ENCODE assay signal across 23 cellular contexts in the genomic region with DNA sequence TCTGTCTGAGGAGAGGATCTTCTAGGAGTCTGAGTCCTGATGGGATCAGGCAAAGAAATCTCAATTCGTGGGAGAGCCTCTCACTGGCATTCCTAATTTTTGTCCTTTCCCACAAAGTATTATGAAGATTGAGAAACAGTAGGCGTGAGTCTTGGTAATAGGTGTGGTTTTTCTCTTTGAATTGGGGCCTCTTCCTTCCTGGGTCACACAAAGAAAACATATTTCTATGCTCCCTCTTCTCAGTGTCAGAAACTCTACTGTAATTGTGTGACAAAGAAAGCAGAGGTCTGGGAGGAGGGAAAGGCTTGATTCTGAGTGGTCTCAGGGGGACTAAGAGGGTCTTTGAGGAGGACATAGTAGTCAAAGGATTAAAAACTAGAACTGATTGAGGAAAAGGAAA. TPM values are rescaled to one million over a fixed set of nuclear protein-coding genes. Genes with fewer than 3 reads are reported as not detected.
DNase-seq lines count a peak whose midpoint lies in the region; ATAC-seq, FAIRE-seq and TF ChIP-seq lines count a peak whose summit lies in the region.
"Had no signal": no experiment of that assay in that cellular context is flagged by ENCODE, and none has a peak within 500 bp of the region (broad histone marks: within the 10 kb centered on the region; RNA-seq: fewer than 3 reads in every experiment).

No MANE protein-coding gene starts in this region.

- peaks cover 7% of the 10 kb centered on the region for H3K4me1 ChIP-seq in PC-9 (replicated peaks; ENCODE audit: insufficient read depth)
- H3K4me1 ChIP-seq: tibial artery had no signal

- H3K4me1 Mint-ChIP-seq in stimulated activated naive CD8-positive, alpha-beta T cell treated with anti-CD3 and anti-CD28 coated beads, Interleukin-15, Interleukin-2, amounts not matched to agents 100 ng/mL and 50 ng/mL, for 24 hours (ENCODE audit: low read depth) = peaks cover 13% of the 10 kb centered on the region
- H3K4me1 Mint-ChIP-seq in activated naive CD8-positive, alpha-beta T cell treated with anti-CD3 and anti-CD28 coated beads, Interleukin-2, amount 10 ng/mL, durations not matched to agents 7 days and 5 days = peaks cover 14% of the 10 kb centered on the region

- no peak for DNase-seq in stimulated activated naive CD8-positive, alpha-beta T cell treated with anti-CD3 and anti-CD28 coated beads, Interleukin-15, Interleukin-2, amounts not matched to agents 100 U/mL and 50 U/mL, for 24 hours
- DNase-seq in PC-9 = no peak
- no peak for DNase-seq in activated naive CD8-positive, alpha-beta T cell treated with anti-CD3 and anti-CD28 coated beads, Interleukin-2, amount 10 ng/mL, durations not matched to agents 7 days and 5 days
- no peak for DNase-seq in GM19238 (ENCODE audit: insufficient read length, low spot score)
- no peak for DNase-seq in GM12891 (ENCODE audit: insufficient read length, low spot score)
- DNase-seq: activated CD4-positive, alpha-beta T cell treated with anti-CD3 and anti-CD28 coated beads for 48 hours; DMS79 treated with DMSO at 0.1 percent for 48 hours; glutamatergic neuron; GM23248; NCI-H1105; NCI-H2029 treated with DMSO at 0.1 percent for 48 hours; NCI-H226; PC-3; SHP77 treated with DMSO at 0.1 percent for 48 hours; tibial artery had no signal

- peak overlapping the region; percentile 25 for H2AFZ ChIP-seq in PC-9
- H2AFZ ChIP-seq: GM23248 had no signal

- no peaks in the 10 kb centered on the region for H3K27me3 ChIP-seq in PC-9 (ENCODE audit: insufficient read depth, low read depth)

- TF ChIP-seq CTCF in PC-9 (conservative IDR thresholded peaks at IDR 0.05) = no peak

- CTCF ChIA-PET in PC-9 (lab: Charles Lee) = no interaction called here

- H4K20me1 ChIP-seq in PC-9 (ENCODE audit: insufficient read depth) = no peaks in the 10 kb centered on the region

- no peaks in the 10 kb centered on the region for H3K9me3 Mint-ChIP-seq in stimulated activated naive CD8-positive, alpha-beta T cell treated with anti-CD3 and anti-CD28 coated beads, Interleukin-15, Interleukin-2, amounts not matched to agents 100 ng/mL and 50 ng/mL, for 24 hours
- H3K9me3 Mint-ChIP-seq in activated naive CD8-positive, alpha-beta T cell treated with anti-CD3 and anti-CD28 coated beads, Interleukin-2, amount 10 ng/mL, durations not matched to agents 7 days and 5 days = no peaks in the 10 kb centered on the region
- H3K9me3 Mint-ChIP-seq: dendritic cell treated with granulocyte-macrophage colony-stimulating factor and Interleukin-4, amounts not matched to agents 40 ng/mL and 50 ng/mL, for 4 days had no signal

- TF ChIP-seq POLR2A in GM12891 (IDR thresholded peaks at IDR 0.05; ENCODE audit: low read depth, low read length) = no peak

- no TSS peak for BruUV-seq in PC-9 (replicated peaks; lab: Mats Ljungman, UMichigan)

- POLR2A ChIA-PET in PC-9 (lab: Charles Lee; ENCODE audit: unreplicated experiment) = no interaction called here
- POLR2A ChIA-PET in activated naive CD8-positive, alpha-beta T cell treated with anti-CD3 and anti-CD28 coated beads, Interleukin-2, amount 10 ng/mL, durations not matched to agents 7 days and 5 days (lab: Charles Lee) = no interaction called here

- H3K9me3 ChIP-seq in PC-9 (ENCODE audit: insufficient read depth, low read depth) = no peaks in the 10 kb centered on the region
- H3K9me3 ChIP-seq: neutrophil, tibial artery had no signal

- no peaks in the 10 kb centered on the region for H3K36me3 Mint-ChIP-seq in stimulated activated naive CD8-positive, alpha-beta T cell treated with anti-CD3 and anti-CD28 coated beads, Interleukin-15, Interleukin-2, amounts not matched to agents 100 ng/mL and 50 ng/mL, for 24 hours (ENCODE audit: low read depth)
- H3K36me3 Mint-ChIP-seq in activated naive CD8-positive, alpha-beta T cell treated with anti-CD3 and anti-CD28 coated beads, Interleukin-2, amount 10 ng/mL, durations not matched to agents 7 days and 5 days = no peaks in the 10 kb centered on the region

- no peaks in the 10 kb centered on the region for H3K9me2 ChIP-seq in PC-9 (ENCODE audit: insufficient read depth)

- H3K4me3 ChIP-seq in PC-9 = no peak overlapping the region
- H3K4me3 ChIP-seq: GM23248, lung, skin epidermis, tibial artery had no signal

- peak overlapping the region; percentile 8 for H3K27ac Mint-ChIP-seq in stimulated activated naive CD8-positive, alpha-beta T cell treated with anti-CD3 and anti-CD28 coated beads, Interleukin-15, Interleukin-2, amounts not matched to agents 100 ng/mL and 50 ng/mL, for 24 hours
- peak overlapping the region; percentile 78 for H3K27ac Mint-ChIP-seq in activated naive CD8-positive, alpha-beta T cell treated with anti-CD3 and anti-CD28 coated beads, Interleukin-2, amount 10 ng/mL, durations not matched to agents 7 days and 5 days
- H3K27ac Mint-ChIP-seq: dendritic cell treated with granulocyte-macrophage colony-stimulating factor and Interleukin-4, amounts not matched to agents 40 ng/mL and 50 ng/mL, for 4 days had no signal

- H3K4me3 Mint-ChIP-seq in stimulated activated naive CD8-positive, alpha-beta T cell treated with anti-CD3 and anti-CD28 coated beads, Interleukin-15, Interleukin-2, amounts not matched to agents 100 ng/mL and 50 ng/mL, for 24 hours = no peak overlapping the region
- peak overlapping the region; percentile 74 for H3K4me3 Mint-ChIP-seq in activated naive CD8-positive, alpha-beta T cell treated with anti-CD3 and anti-CD28 coated beads, Interleukin-2, amount 10 ng/mL, durations not matched to agents 7 days and 5 days
- H3K4me3 Mint-ChIP-seq: dendritic cell treated with granulocyte-macrophage colony-stimulating factor and Interleukin-4, amounts not matched to agents 40 ng/mL and 50 ng/mL, for 4 days had no signal

- no peak overlapping the region for H3K4me2 ChIP-seq in PC-9

- no peak overlapping the region for H3K27ac ChIP-seq in PC-9
- H3K27ac ChIP-seq: GM23248, neutrophil, skin epidermis, tibial artery had no signal

- H3K79me2 ChIP-seq in PC-9 (ENCODE audit: low read depth) = no peaks in the 10 kb centered on the region

- no peaks in the 10 kb centered on the region for H3K36me3 ChIP-seq in PC-9 (ENCODE audit: low read depth)
- H3K36me3 ChIP-seq: neutrophil, tibial artery had no signal

- intact Hi-C loops in PC-9 (cut with micrococcal nuclease; ENCODE audit: unreplicated experiment) = no loop called here

- no peak for ATAC-seq in stimulated activated naive CD8-positive, alpha-beta T cell treated with anti-CD3 and anti-CD28 coated beads, Interleukin-15, Interleukin-2, amounts not matched to agents 100 U/mL and 50 U/mL, for 24 hours
- peak; percentile 50 for ATAC-seq in activated naive CD8-positive, alpha-beta T cell treated with anti-CD3 and anti-CD28 coated beads, Interleukin-2, amount 10 ng/mL, durations not matched to agents 7 days and 5 days (ENCODE audit: low read depth)
- ATAC-seq in HG03097 (IDR thresholded peaks at IDR 0.05; ENCODE audit: low FRiP score, unreplicated experiment) = no peak
- ATAC-seq: HepG2, PC-3 had no signal

- no peaks in the 10 kb centered on the region for H3F3A ChIP-seq in PC-9 (ENCODE audit: insufficient read depth, low read depth)

- peaks cover 3% of the 10 kb centered on the region for H3K27me3 Mint-ChIP-seq in stimulated activated naive CD8-positive, alpha-beta T cell treated with anti-CD3 and anti-CD28 coated beads, Interleukin-15, Interleukin-2, amounts not matched to agents 100 ng/mL and 50 ng/mL, for 24 hours
- H3K27me3 Mint-ChIP-seq in activated naive CD8-positive, alpha-beta T cell treated with anti-CD3 and anti-CD28 coated beads, Interleukin-2, amount 10 ng/mL, durations not matched to agents 7 days and 5 days = peaks cover 13% of the 10 kb centered on the region
- H3K27me3 Mint-ChIP-seq: dendritic cell treated with granulocyte-macrophage colony-stimulating factor and Interleukin-4, amounts not matched to agents 40 ng/mL and 50 ng/mL, for 4 days had no signal

- FAIRE-seq in GM12891 (lab: Jason Lieb, UNC) = no peak
- FAIRE-seq: HepG2 had no signal

TF ChIP-seq in GM12891, 5 proteins besides CTCF, POLR2A, EP300 and RAD21:
- TF ChIP-seq POLR2AphosphoS5 (IDR thresholded peaks at IDR 0.05; ENCODE audit: low read depth, low read length) (no peak), TAF1 (IDR thresholded peaks at IDR 0.05; ENCODE audit: low read depth, low read length) (no peak), PAX5 (IDR thresholded peaks at IDR 0.05; ENCODE audit: insufficient read depth, low read length, severe bottlenecking) (no peak), POU2F2 (IDR thresholded peaks at IDR 0.05; ENCODE audit: low read depth, low read length) (no peak), SPI1 (IDR thresholded peaks at IDR 0.05; ENCODE audit: low read depth, low read length) (no peak)

RNA-seq across cellular contexts. Expression of gene GABRR3, which starts 6.0 kb away (rescaled TPM):
- not detected in 2 replicates for total RNA-seq in PC-9 (2021)
- not detected for total RNA-seq in activated naive CD8-positive, alpha-beta T cell treated with anti-CD3 and anti-CD28 coated beads, Interleukin-2, amount 10 ng/mL, durations not matched to agents 7 days and 5 days
- not detected for polyA plus RNA-seq in GM12891 (2012; ENCODE audit: low read depth, missing spikeins)
- total RNA-seq: GM23248, kidney epithelial cell, PC-3 had no signal
- polyA plus RNA-seq: GM23248, lung had no signal

RNA-seq across cellular contexts. Expression of gene RIOX2, which starts 56.9 kb away (rescaled TPM):
- total RNA-seq in PC-9 (2021) = 28.3 and 33.1 TPM in 2 replicates
- 10 to 100 TPM; 23.8 to 24.2 TPM for total RNA-seq in activated naive CD8-positive, alpha-beta T cell treated with anti-CD3 and anti-CD28 coated beads, Interleukin-2, amount 10 ng/mL, durations not matched to agents 7 days and 5 days
- polyA plus RNA-seq in GM12891 (2012; ENCODE audit: low read depth, missing spikeins) = 17.9 TPM

RNA-seq across cellular contexts. Expression of gene OR5AC2, which starts 57.9 kb away (rescaled TPM):
- not detected in 2 replicates for total RNA-seq in PC-9 (2021)
- total RNA-seq in activated naive CD8-positive, alpha-beta T cell treated with anti-CD3 and anti-CD28 coated beads, Interleukin-2, amount 10 ng/mL, durations not matched to agents 7 days and 5 days = not detected
- polyA plus RNA-seq in GM12891 (2012; ENCODE audit: low read depth, missing spikeins) = not detected
- total RNA-seq: GM23248, HepG2, kidney epithelial cell, lung, PC-3 had no signal
- polyA plus RNA-seq: GM23248, HepG2, lung had no signal
